ENCODE assay signal across 10 cellular contexts in genomic region chr17:79033741-79034501, GRCh38. TPM values are rescaled to one million over a fixed set of nuclear protein-coding genes. Genes with fewer than 3 reads are reported as not detected.
DNase-seq lines count a peak whose midpoint lies in the region; ATAC-seq and TF ChIP-seq lines count a peak whose summit lies in the region.
"Had no signal": no experiment of that assay in that cellular context is flagged by ENCODE, and none has a peak within 500 bp of the region (broad histone marks: within the 10 kb centered on the region; RNA-seq: fewer than 3 reads in every experiment).

No MANE protein-coding gene starts in this region.

- no peaks in the 10 kb centered on the region for H3K9me3 ChIP-seq in neural progenitor cell (ENCODE audit: low read depth)

- no peak for TF ChIP-seq CTCF in neural progenitor cell (IDR thresholded peaks at IDR 0.05)

- H3K4me2 ChIP-seq in neural progenitor cell, result no peak overlapping the region

- no peak overlapping the region for H3K9ac ChIP-seq in neural progenitor cell

- peaks cover 4% of the 10 kb centered on the region for H3K4me1 Mint-ChIP-seq in neural progenitor cell
- no peaks in the 10 kb centered on the region for H3K4me1 Mint-ChIP-seq in activated naive CD4-positive, alpha-beta T cell treated with anti-CD3 and anti-CD28 coated beads for 36 hours (ENCODE audit: low read depth)

- peaks cover 20% of the 10 kb centered on the region for H3K27me3 Mint-ChIP-seq in neural progenitor cell (ENCODE audit: insufficient read depth, low read depth)
- peaks cover 3% of the 10 kb centered on the region for H3K27me3 Mint-ChIP-seq in activated naive CD4-positive, alpha-beta T cell treated with anti-CD3 and anti-CD28 coated beads for 36 hours (ENCODE audit: low read depth)

- H3K27ac Mint-ChIP-seq in neural progenitor cell, result no peak overlapping the region
- H3K27ac Mint-ChIP-seq in activated naive CD4-positive, alpha-beta T cell treated with anti-CD3 and anti-CD28 coated beads for 36 hours, result no peak overlapping the region

- no peak for ATAC-seq in GM19035 (IDR thresholded peaks at IDR 0.05; ENCODE audit: unreplicated experiment)

- H3K4me3 ChIP-seq in neural progenitor cell, result no peak overlapping the region

- CTCF ChIA-PET in activated naive CD4-positive, alpha-beta T cell treated with anti-CD3 and anti-CD28 coated beads for 36 hours (lab: Charles Lee), result interaction anchor here (0.7 to 2.5 kb wide), 3 partner anchors 8 to 12 kb away, joined by 4 to 13 read pairs (median 5); no protein-coding TSS in a partner anchor

- intact Hi-C loops in posterior cingulate gyrus (cut with DNase I), result no loop called here
- intact Hi-C loops in activated naive CD4-positive, alpha-beta T cell treated with anti-CD3 and anti-CD28 coated beads for 36 hours (cut with micrococcal nuclease), result no loop called here

- no peak overlapping the region for H2AFZ ChIP-seq in neural progenitor cell (replicated peaks)

- peaks cover 31% of the 10 kb centered on the region for H3K27me3 ChIP-seq in neural progenitor cell

- peak; percentile 92 for DNase-seq in DMS 273 treated with DMSO at 0.1 percent for 48 hours (lab: John Stamatoyannopoulos, UW)
- peak; percentile 95 for DNase-seq in NCI-H69 (lab: John Stamatoyannopoulos, UW)
- DNase-seq in globus pallidus (ENCODE audit: low spot score), result peak; percentile 85
- DNase-seq in posterior cingulate gyrus, result peak; percentile 47 to 94 (median 64)
- DNase-seq in stimulated activated naive CD4-positive, alpha-beta T cell (lab: John Stamatoyannopoulos, UW), result no peak
- DNase-seq in neural progenitor cell (ENCODE audit: low spot score), result no peak
- no peak for DNase-seq in activated naive CD4-positive, alpha-beta T cell treated with anti-CD3 and anti-CD28 coated beads for 36 hours
- DNase-seq: activated CD4-positive, alpha-beta T cell treated with anti-CD3 and anti-CD28 coated beads for 48 hours; stimulated activated CD4-positive, alpha-beta T cell treated with anti-CD3 and anti-CD28 coated beads, Interleukin-12 subunit alpha, Interleukin-12 subunit beta, amount 100 ng/mL, for 4 hours had no signal

- no peak overlapping the region for H3K27ac ChIP-seq in neural progenitor cell

- H3K79me2 ChIP-seq in neural progenitor cell (ENCODE audit: low read depth), result no peaks in the 10 kb centered on the region

- H4K20me1 ChIP-seq in neural progenitor cell (ENCODE audit: low read depth), result peaks cover 3% of the 10 kb centered on the region

- peaks cover 3% of the 10 kb centered on the region for H3K4me1 ChIP-seq in neural progenitor cell

- no peaks in the 10 kb centered on the region for H3K36me3 Mint-ChIP-seq in neural progenitor cell
- no peaks in the 10 kb centered on the region for H3K36me3 Mint-ChIP-seq in activated naive CD4-positive, alpha-beta T cell treated with anti-CD3 and anti-CD28 coated beads for 36 hours (ENCODE audit: low read depth)

- H3F3A ChIP-seq in neural progenitor cell (ENCODE audit: low read depth), result peaks cover 8% of the 10 kb centered on the region

- no peaks in the 10 kb centered on the region for H3K36me3 ChIP-seq in neural progenitor cell

- no peak overlapping the region for H3K4me3 Mint-ChIP-seq in neural progenitor cell
- no peak overlapping the region for H3K4me3 Mint-ChIP-seq in activated naive CD4-positive, alpha-beta T cell treated with anti-CD3 and anti-CD28 coated beads for 36 hours

- H3K9me3 Mint-ChIP-seq in neural progenitor cell, result no peaks in the 10 kb centered on the region
- no peaks in the 10 kb centered on the region for H3K9me3 Mint-ChIP-seq in activated naive CD4-positive, alpha-beta T cell treated with anti-CD3 and anti-CD28 coated beads for 36 hours

RNA-seq across cellular contexts. Expression of gene C1QTNF1, which starts 10.0 kb away (rescaled TPM):
- 1.4 and 2.6 TPM in 2 replicates for total RNA-seq in neural progenitor cell (ENCODE audit: low replicate concordance)
- under 1 TPM; 0.14 to 0.32 TPM for total RNA-seq in activated naive CD4-positive, alpha-beta T cell treated with anti-CD3 and anti-CD28 coated beads for 36 hours

RNA-seq across cellular contexts. Expression of gene CANT1, which starts 24.4 kb away (rescaled TPM):
- total RNA-seq in neural progenitor cell (ENCODE audit: low replicate concordance), result 24.3 and 61.3 TPM in 2 replicates
- 10 to 100 TPM; 48.7 to 51.0 TPM for total RNA-seq in activated naive CD4-positive, alpha-beta T cell treated with anti-CD3 and anti-CD28 coated beads for 36 hours

RNA-seq across cellular contexts. Expression of gene ENGASE, which starts 40.7 kb away (rescaled TPM):
- total RNA-seq in neural progenitor cell (ENCODE audit: low replicate concordance), result 11.7 and 29.4 TPM in 2 replicates
- total RNA-seq in activated naive CD4-positive, alpha-beta T cell treated with anti-CD3 and anti-CD28 coated beads for 36 hours, result 10 to 100 TPM; 49.5 to 51.2 TPM

RNA-seq across cellular contexts. Expression of gene LGALS3BP, which starts 54.2 kb away (rescaled TPM):
- 17.5 and 64.3 TPM in 2 replicates for total RNA-seq in neural progenitor cell (ENCODE audit: low replicate concordance)
- total RNA-seq in activated naive CD4-positive, alpha-beta T cell treated with anti-CD3 and anti-CD28 coated beads for 36 hours, result 10 to 100 TPM; 59.9 to 65.4 TPM

Comparison
In these comparisons a context has a peak if more than half of its experiments do, and no peak if none do; other contexts are left out.
1. DNase-seq: peak in DMS 273 treated with DMSO at 0.1 percent for 48 hours (single experiment), NCI-H69 (single experiment), globus pallidus (single experiment) and posterior cingulate gyrus (10 of 10); none in stimulated activated naive CD4-positive, alpha-beta T cell (0 of 6), neural progenitor cell (single experiment) and activated naive CD4-positive, alpha-beta T cell treated with anti-CD3 and anti-CD28 coated beads for 36 hours (single experiment).